Comparison of ENCODE assay signal across 1 cellular context in the genomic region with DNA sequence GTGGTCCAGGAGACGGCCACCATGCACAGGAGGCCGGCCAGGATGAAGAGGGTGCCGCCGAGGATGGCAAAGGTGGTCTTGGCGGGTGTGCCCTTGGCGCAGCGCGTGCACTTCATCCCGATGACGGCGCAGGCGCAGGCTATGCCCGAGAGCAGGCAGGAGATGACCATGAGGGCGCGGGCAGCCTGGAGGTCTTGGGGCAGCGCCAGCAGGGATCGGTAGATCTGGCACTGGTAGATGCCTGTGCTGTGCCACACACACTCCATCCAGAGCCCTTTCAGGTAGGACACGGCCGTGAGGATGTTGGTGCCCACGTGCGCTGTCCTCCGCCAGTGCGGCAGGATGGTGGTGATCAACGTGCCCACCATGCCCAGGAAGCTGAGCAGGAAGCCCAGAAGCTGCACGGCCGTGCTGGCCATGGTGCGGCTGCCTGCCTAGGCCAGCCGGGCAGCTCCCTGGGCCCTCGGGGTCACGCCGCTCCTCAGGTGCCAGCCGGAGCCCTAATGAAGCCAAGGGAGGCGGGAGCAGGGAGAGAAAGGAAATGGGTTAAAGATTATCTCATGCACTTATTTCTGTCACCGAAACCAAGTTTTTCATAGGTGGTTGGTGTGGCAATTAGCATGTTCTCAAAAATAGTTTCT.
TF ChIP-seq lines count a peak whose summit lies in the region.

No MANE protein-coding gene starts in this region.

TF ChIP-seq in H1, 55 proteins besides CTCF, POLR2A, EP300 and RAD21:
- TF ChIP-seq BRCA1 (IDR thresholded peaks at IDR 0.05; ENCODE audit: low read depth, low read length) (no peak), CEBPB (IDR thresholded peaks at IDR 0.05; ENCODE audit: low read depth, low read length) (no peak), HDAC2 (IDR thresholded peaks at IDR 0.05; ENCODE audit: borderline replicate concordance in 1 of 2, low read depth in 2 of 2, low read length in 2 of 2) (no peak), BACH1 (IDR thresholded peaks at IDR 0.05; ENCODE audit: low read length) (no peak), NANOG (IDR thresholded peaks at IDR 0.05; ENCODE audit: insufficient read depth, low read depth, low read length, poor library complexity, severe bottlenecking) (no peak), CREB1 (IDR thresholded peaks at IDR 0.05) (no peak), JUND (IDR thresholded peaks at IDR 0.05; ENCODE audit: low read length) (no peak), EGR1 (IDR thresholded peaks at IDR 0.05; ENCODE audit: borderline replicate concordance, low read depth, low read length) (no peak), GABPA (IDR thresholded peaks at IDR 0.05; ENCODE audit: borderline replicate concordance, insufficient read depth, low read length) (no peak), ASH2L (IDR thresholded peaks at IDR 0.05; ENCODE audit: low read length) (no peak), HDAC6 (IDR thresholded peaks at IDR 0.05; ENCODE audit: low read depth, low read length) (no peak), SP4 (IDR thresholded peaks at IDR 0.05; ENCODE audit: low read length) (no peak), ZNF274 (IDR thresholded peaks at IDR 0.05; ENCODE audit: borderline replicate concordance, extremely low read depth, low read length) (no peak), TBP (IDR thresholded peaks at IDR 0.05; ENCODE audit: low read depth, low read length) (no peak), CHD2 (IDR thresholded peaks at IDR 0.05; ENCODE audit: low read length) (no peak)
- TF ChIP-seq, protein P1, sequence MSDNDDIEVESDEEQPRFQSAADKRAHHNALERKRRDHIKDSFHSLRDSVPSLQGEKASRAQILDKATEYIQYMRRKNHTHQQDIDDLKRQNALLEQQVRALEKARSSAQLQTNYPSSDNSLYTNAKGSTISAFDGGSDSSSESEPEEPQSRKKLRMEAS (IDR thresholded peaks at IDR 0.05), result no peak
- TF ChIP-seq, protein P2, sequence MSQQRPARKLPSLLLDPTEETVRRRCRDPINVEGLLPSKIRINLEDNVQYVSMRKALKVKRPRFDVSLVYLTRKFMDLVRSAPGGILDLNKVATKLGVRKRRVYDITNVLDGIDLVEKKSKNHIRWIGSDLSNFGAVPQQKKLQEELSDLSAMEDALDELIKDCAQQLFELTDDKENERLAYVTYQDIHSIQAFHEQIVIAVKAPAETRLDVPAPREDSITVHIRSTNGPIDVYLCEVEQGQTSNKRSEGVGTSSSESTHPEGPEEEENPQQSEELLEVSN (IDR thresholded peaks at IDR 0.05), result no peak
- TF ChIP-seq, protein P3, sequence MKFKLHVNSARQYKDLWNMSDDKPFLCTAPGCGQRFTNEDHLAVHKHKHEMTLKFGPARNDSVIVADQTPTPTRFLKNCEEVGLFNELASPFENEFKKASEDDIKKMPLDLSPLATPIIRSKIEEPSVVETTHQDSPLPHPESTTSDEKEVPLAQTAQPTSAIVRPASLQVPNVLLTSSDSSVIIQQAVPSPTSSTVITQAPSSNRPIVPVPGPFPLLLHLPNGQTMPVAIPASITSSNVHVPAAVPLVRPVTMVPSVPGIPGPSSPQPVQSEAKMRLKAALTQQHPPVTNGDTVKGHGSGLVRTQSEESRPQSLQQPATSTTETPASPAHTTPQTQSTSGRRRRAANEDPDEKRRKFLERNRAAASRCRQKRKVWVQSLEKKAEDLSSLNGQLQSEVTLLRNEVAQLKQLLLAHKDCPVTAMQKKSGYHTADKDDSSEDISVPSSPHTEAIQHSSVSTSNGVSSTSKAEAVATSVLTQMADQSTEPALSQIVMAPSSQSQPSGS (IDR thresholded peaks at IDR 0.05; ENCODE audit: low read length), result no peak
